Comparison of ENCODE assay signal across 22 cellular contexts in the genomic region with DNA sequence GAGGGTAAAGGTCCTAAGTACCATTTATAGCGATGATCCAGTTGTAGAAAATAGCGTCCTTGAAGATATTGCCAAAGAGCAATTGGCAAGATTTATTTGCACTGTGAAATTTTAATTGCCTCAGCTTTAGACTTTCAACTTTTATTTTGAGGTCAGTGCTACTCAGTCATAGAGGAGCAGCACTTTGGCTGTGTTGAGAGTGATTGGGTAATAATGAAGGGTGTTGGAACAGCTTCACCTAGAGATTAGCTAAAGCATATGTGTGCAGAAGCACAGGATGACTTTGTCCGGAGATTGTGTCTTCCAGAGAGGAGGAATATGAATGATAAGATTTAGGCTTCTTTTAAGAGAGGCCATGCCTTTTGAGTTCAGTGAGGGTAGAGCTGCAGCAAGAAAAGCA.
"Had no signal": no experiment of that assay in that cellular context is flagged by ENCODE, and none has a peak within 500 bp of the region (broad histone marks: within the 10 kb centered on the region; RNA-seq: fewer than 3 reads in every experiment).

No MANE protein-coding gene starts in this region.

- H3K9me3 Mint-ChIP-seq: activated B cell treated with CpG ODN at 0.5 μM for 24 hours; activated naive CD4-positive, alpha-beta T cell treated with anti-CD3 and anti-CD28 coated beads for 36 hours; endodermal cell had no signal

- H3K36me3 ChIP-seq: brain microvascular endothelial cell, colonic mucosa, gastroesophageal sphincter, tibial nerve, uterus had no signal

- DNase-seq: activated B cell treated with CpG ODN at 0.5 μM for 24 hours; activated CD4-positive, alpha-beta T cell treated with anti-CD3 and anti-CD28 coated beads, Interleukin-2, amount 10 ng/mL, durations not matched to agents 24 days and 14 days; activated CD8-positive, alpha-beta T cell treated with anti-CD3 and anti-CD28 coated beads, Interleukin-2, amount 10 ng/mL, durations not matched to agents 7 days and 5 days; activated naive CD4-positive, alpha-beta T cell treated with anti-CD3 and anti-CD28 coated beads for 36 hours; activated T-cell treated with anti-CD3 and anti-CD28 coated beads, Interleukin-2, amount 50 U/mL, for 4 hours; aorta; brain microvascular endothelial cell; colonic mucosa; endodermal cell; mesenchymal stem cell; naive thymus-derived CD8-positive, alpha-beta T cell; stimulated activated CD4-positive, alpha-beta T cell treated with anti-CD3 and anti-CD28 coated beads, Interleukin-2, amount 100 ng/mL, for 24 hours; stimulated activated naive CD8-positive, alpha-beta T cell treated with anti-CD3 and anti-CD28 coated beads, Interleukin-15, Interleukin-2, amounts not matched to agents 100 U/mL and 50 U/mL, for 24 hours; substantia nigra; T-helper 1 cell; T-helper 9 cell; uterus had no signal

- H3K27ac Mint-ChIP-seq: activated B cell treated with CpG ODN at 0.5 μM for 24 hours; activated CD4-positive, alpha-beta T cell treated with anti-CD3 and anti-CD28 coated beads, Interleukin-2, amount 10 ng/mL, durations not matched to agents 24 days and 14 days; activated CD8-positive, alpha-beta T cell treated with anti-CD3 and anti-CD28 coated beads, Interleukin-2, amount 10 ng/mL, durations not matched to agents 7 days and 5 days; activated naive CD4-positive, alpha-beta T cell treated with anti-CD3 and anti-CD28 coated beads for 36 hours; endodermal cell; naive thymus-derived CD8-positive, alpha-beta T cell had no signal

- H3K4me3 ChIP-seq: colonic mucosa, gastroesophageal sphincter, tibial nerve, uterus had no signal

- H3K4me3 Mint-ChIP-seq: activated B cell treated with CpG ODN at 0.5 μM for 24 hours; activated CD4-positive, alpha-beta T cell treated with anti-CD3 and anti-CD28 coated beads, Interleukin-2, amount 10 ng/mL, durations not matched to agents 24 days and 14 days; activated CD8-positive, alpha-beta T cell treated with anti-CD3 and anti-CD28 coated beads, Interleukin-2, amount 10 ng/mL, durations not matched to agents 7 days and 5 days; activated naive CD4-positive, alpha-beta T cell treated with anti-CD3 and anti-CD28 coated beads for 36 hours; activated T-cell treated with anti-CD3 and anti-CD28 coated beads, Interleukin-2, amount 50 U/mL, for 4 hours; central memory CD8-positive, alpha-beta T cell; endodermal cell; naive thymus-derived CD8-positive, alpha-beta T cell had no signal

- H3K27me3 Mint-ChIP-seq: activated B cell treated with CpG ODN at 0.5 μM for 24 hours; activated CD4-positive, alpha-beta T cell treated with anti-CD3 and anti-CD28 coated beads, Interleukin-2, amount 10 ng/mL, durations not matched to agents 24 days and 14 days; central memory CD8-positive, alpha-beta T cell had no signal

- H3K9me3 ChIP-seq: colonic mucosa, gastroesophageal sphincter, tibial nerve, uterus had no signal

- H3K27ac ChIP-seq: brain microvascular endothelial cell, colonic mucosa, gastroesophageal sphincter, parathyroid adenoma, tibial nerve, uterus had no signal

- H3K4me1 Mint-ChIP-seq: activated B cell treated with CpG ODN at 0.5 μM for 24 hours; activated CD4-positive, alpha-beta T cell treated with anti-CD3 and anti-CD28 coated beads, Interleukin-2, amount 10 ng/mL, durations not matched to agents 24 days and 14 days; central memory CD8-positive, alpha-beta T cell; endodermal cell; naive thymus-derived CD8-positive, alpha-beta T cell had no signal

- H3K27me3 ChIP-seq: brain microvascular endothelial cell, colonic mucosa, gastroesophageal sphincter, tibial nerve, uterus had no signal

- H3K36me3 Mint-ChIP-seq: naive thymus-derived CD8-positive, alpha-beta T cell had no signal

- H3K4me1 ChIP-seq: colonic mucosa, parathyroid adenoma, tibial nerve, uterus had no signal

- ATAC-seq: activated CD8-positive, alpha-beta T cell treated with anti-CD3 and anti-CD28 coated beads, Interleukin-2, amount 10 ng/mL, durations not matched to agents 7 days and 5 days; activated T-cell treated with anti-CD3 and anti-CD28 coated beads, Interleukin-2, amount 50 U/mL, for 4 hours; gastroesophageal sphincter; naive thymus-derived CD8-positive, alpha-beta T cell; SK-N-SH treated with all-trans-retinoic acid at 6 μM for 48 hours; stimulated activated naive CD8-positive, alpha-beta T cell treated with anti-CD3 and anti-CD28 coated beads, Interleukin-15, Interleukin-2, amounts not matched to agents 100 U/mL and 50 U/mL, for 24 hours had no signal
